In the genomic region with DNA sequence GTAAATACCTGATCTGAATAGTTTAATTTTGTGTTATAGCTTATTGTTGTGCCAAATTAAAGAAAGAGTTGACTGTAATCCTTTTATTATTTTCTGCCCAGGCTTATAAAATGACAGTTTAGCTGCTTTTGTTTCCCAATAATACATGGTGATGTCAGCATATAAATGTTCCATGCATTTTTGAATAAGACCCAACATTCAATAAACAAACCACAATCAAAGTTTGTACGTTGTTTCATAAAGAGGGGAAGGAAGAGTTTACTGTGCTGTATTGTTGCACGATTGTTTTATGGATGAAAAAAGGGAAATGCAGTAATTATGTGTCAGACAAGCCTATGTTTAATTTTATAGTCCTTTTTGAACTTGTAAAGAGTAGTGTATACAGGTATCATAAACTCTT, we compare ENCODE assay signal across 24 cellular contexts.
DNase-seq lines count a peak whose midpoint lies in the region; FAIRE-seq and TF ChIP-seq lines count a peak whose summit lies in the region.
"Had no signal": no experiment of that assay in that cellular context is flagged by ENCODE, and none has a peak within 500 bp of the region (broad histone marks: within the 10 kb centered on the region; RNA-seq: fewer than 3 reads in every experiment).

No MANE protein-coding gene starts in this region.

- no peak overlapping the region for H3K4me2 ChIP-seq in astrocyte (ENCODE audit: low read length)
- no peak overlapping the region for H3K4me2 ChIP-seq in fibroblast of lung (ENCODE audit: extremely low read depth, insufficient read depth, low read length)
- H3K4me2 ChIP-seq: BLaER1, GM23338, KMS-11 had no signal

- no peaks in the 10 kb centered on the region for H3K9me3 Mint-ChIP-seq in astrocyte (ENCODE audit: unreplicated experiment)
- H3K9me3 Mint-ChIP-seq: CD4-positive, alpha-beta T cell had no signal

- H4K20me1 ChIP-seq in astrocyte (ENCODE audit: insufficient read depth, low read length) (no peaks in the 10 kb centered on the region), fibroblast of lung (ENCODE audit: control insufficient read depth, extremely low read depth, insufficient read depth, low read length) (no peaks in the 10 kb centered on the region)
- H4K20me1 ChIP-seq: BLaER1 had no signal

- TF ChIP-seq CTCF in astrocyte (IDR thresholded peaks at IDR 0.05; ENCODE audit: insufficient read depth, low read depth, low read length) (no peak), fibroblast of lung (conservative IDR thresholded peaks at IDR 0.05 in 1 of 2, IDR thresholded peaks at IDR 0.05 in 1 of 2; ENCODE audit: low read depth in 1 of 2, low read length in 2 of 2) (no peak), prostate gland (IDR thresholded peaks at IDR 0.05) (no peak), esophagus muscularis mucosa (IDR thresholded peaks at IDR 0.05) (no peak)

- H3K4me3 Mint-ChIP-seq in astrocyte (ENCODE audit: unreplicated experiment) = no peak overlapping the region
- H3K4me3 Mint-ChIP-seq: CD4-positive, alpha-beta T cell; GM23338 had no signal

- peak; percentile 52 for DNase-seq in HCEC 1CT
- DNase-seq in astrocyte (ENCODE audit: low read depth) = peak; percentile 39
- peak; percentile 50 to 67 for DNase-seq in fibroblast of lung (ENCODE audit: low read depth in 2 of 2)
- no peak for DNase-seq in activated T-cell treated with anti-CD3 and anti-CD28 coated beads for 4 hours
- no peak for DNase-seq in prostate gland (ENCODE audit: low spot score)
- no peak for DNase-seq in LoVo (ENCODE audit: low spot score)
- DNase-seq in esophagus muscularis mucosa (ENCODE audit: extremely low spot score) = no peak
- DNase-seq: ACHN; CD4-positive, alpha-beta T cell; COR-L47; DMS79; MV-4-11; NCI-H1105 treated with DMSO at 0.1 percent for 48 hours; NCI-H2029 treated with DMSO at 0.1 percent for 48 hours; NCI-H2171; NCI-H345; NCI-H524 treated with DMSO at 0.1 percent for 48 hours; NCI-H82; Peyer's patch had no signal

- TF ChIP-seq POLR2A in prostate gland (IDR thresholded peaks at IDR 0.05) (no peak), esophagus muscularis mucosa (IDR thresholded peaks at IDR 0.05; ENCODE audit: low read depth) (no peak)

- H2AFZ ChIP-seq in astrocyte (ENCODE audit: low read depth, low read length) (no peak overlapping the region), fibroblast of lung (ENCODE audit: low read length) (no peak overlapping the region)
- H2AFZ ChIP-seq: GM23338 had no signal

- 3% methylated on average over 2 of the region's 2 CpGs for WGBS in prostate gland
- WGBS in esophagus muscularis mucosa = 52% methylated on average over 2 of the region's 2 CpGs

- intact Hi-C loops in prostate gland (cut with DNase I) (no loop called here), esophagus muscularis mucosa (cut with DNase I) (no loop called here)

- FAIRE-seq in astrocyte (lab: Jason Lieb, UNC) = no peak
- FAIRE-seq: GM12878, HTR-8/SVneo had no signal

- no peaks in the 10 kb centered on the region for H3K79me2 ChIP-seq in astrocyte (ENCODE audit: insufficient read depth, low read length)
- no peaks in the 10 kb centered on the region for H3K79me2 ChIP-seq in fibroblast of lung (ENCODE audit: control insufficient read depth, insufficient read depth, low read length)

- H3K27me3 ChIP-seq in astrocyte (ENCODE audit: insufficient read depth, low read length) = no peaks in the 10 kb centered on the region
- H3K27me3 ChIP-seq in fibroblast of lung (ENCODE audit: control insufficient read depth, insufficient read depth, low read length) = no peaks in the 10 kb centered on the region
- no peaks in the 10 kb centered on the region for H3K27me3 ChIP-seq in prostate gland (replicated peaks; ENCODE audit: insufficient read depth)
- H3K27me3 ChIP-seq in esophagus muscularis mucosa = no peaks in the 10 kb centered on the region
- H3K27me3 ChIP-seq: BLaER1, Peyer's patch had no signal

- H3K9me3 ChIP-seq in astrocyte (ENCODE audit: insufficient read depth, low read depth, low read length) = no peaks in the 10 kb centered on the region
- H3K9me3 ChIP-seq in fibroblast of lung (ENCODE audit: control insufficient read depth, insufficient read depth, low read depth, low read length) = no peaks in the 10 kb centered on the region
- H3K9me3 ChIP-seq in prostate gland = no peaks in the 10 kb centered on the region
- no peaks in the 10 kb centered on the region for H3K9me3 ChIP-seq in esophagus muscularis mucosa
- H3K9me3 ChIP-seq: Peyer's patch had no signal

- H3K27ac ChIP-seq in astrocyte (ENCODE audit: low read depth, low read length) (no peak overlapping the region), fibroblast of lung (ENCODE audit: insufficient read depth, low read length) (no peak overlapping the region), prostate gland (no peak overlapping the region), esophagus muscularis mucosa (replicated peaks in 1 of 4) (no peak overlapping the region)
- H3K27ac ChIP-seq: BLaER1, KMS-11, Peyer's patch had no signal

- H3K4me3 ChIP-seq in astrocyte (ENCODE audit: insufficient read depth, low read depth, low read length) = no peak overlapping the region
- no peak overlapping the region for H3K4me3 ChIP-seq in fibroblast of lung (replicated peaks in 1 of 4; ENCODE audit: control extremely low read depth in 1 of 4, insufficient read depth in 1 of 4, low read depth in 3 of 4, low read length in 4 of 4)
- H3K4me3 ChIP-seq in prostate gland = no peak overlapping the region
- H3K4me3 ChIP-seq in esophagus muscularis mucosa = no peak overlapping the region
- H3K4me3 ChIP-seq: BLaER1, GM12878, GM23338, Peyer's patch had no signal

- H3K9ac ChIP-seq in astrocyte (ENCODE audit: low read length) = no peak overlapping the region
- no peak overlapping the region for H3K9ac ChIP-seq in fibroblast of lung (ENCODE audit: insufficient read depth, low read length)
- H3K9ac ChIP-seq: BLaER1, KMS-11 had no signal

- no peaks in the 10 kb centered on the region for H3K36me3 ChIP-seq in astrocyte (ENCODE audit: insufficient read depth, low read length)
- no peaks in the 10 kb centered on the region for H3K36me3 ChIP-seq in fibroblast of lung (ENCODE audit: control insufficient read depth, insufficient read depth, low read length)
- H3K36me3 ChIP-seq in prostate gland = no peaks in the 10 kb centered on the region
- no peaks in the 10 kb centered on the region for H3K36me3 ChIP-seq in esophagus muscularis mucosa
- H3K36me3 ChIP-seq: BLaER1, Peyer's patch had no signal

- peaks cover under 1% of the 10 kb centered on the region for H3K4me1 Mint-ChIP-seq in astrocyte (ENCODE audit: low read depth, unreplicated experiment)
- H3K4me1 Mint-ChIP-seq: GM23338 had no signal

- H3K4me1 ChIP-seq in astrocyte (ENCODE audit: insufficient read depth, low read length) = peaks cover under 1% of the 10 kb centered on the region
- H3K4me1 ChIP-seq in fibroblast of lung (ENCODE audit: control insufficient read depth, extremely low read depth, insufficient read depth, low read length) = no peaks in the 10 kb centered on the region
- H3K4me1 ChIP-seq in prostate gland (replicated peaks) = no peaks in the 10 kb centered on the region
- no peaks in the 10 kb centered on the region for H3K4me1 ChIP-seq in esophagus muscularis mucosa
- H3K4me1 ChIP-seq: BLaER1, Peyer's patch had no signal

- no peak for TF ChIP-seq EP300 in esophagus muscularis mucosa (IDR thresholded peaks at IDR 0.05)

- no peaks in the 10 kb centered on the region for H3K36me3 Mint-ChIP-seq in astrocyte (ENCODE audit: low read depth, unreplicated experiment)

- H3K27ac Mint-ChIP-seq in astrocyte (ENCODE audit: unreplicated experiment) = no peak overlapping the region
- H3K27ac Mint-ChIP-seq: CD4-positive, alpha-beta T cell; GM23338 had no signal

- no peaks in the 10 kb centered on the region for H3K27me3 Mint-ChIP-seq in astrocyte (ENCODE audit: low read depth, unreplicated experiment)
- H3K27me3 Mint-ChIP-seq: CD4-positive, alpha-beta T cell had no signal

Comparison
In these comparisons a context has a peak if more than half of its experiments do, and no peak if none do; other contexts are left out.
1. DNase-seq: peak in HCEC 1CT (single experiment), astrocyte (single experiment) and fibroblast of lung (2 of 2); none in activated T-cell treated with anti-CD3 and anti-CD28 coated beads for 4 hours (single experiment), prostate gland (single experiment), LoVo (single experiment) and esophagus muscularis mucosa (single experiment).